ENCODE assay signal across 1 cellular context in the genomic region with DNA sequence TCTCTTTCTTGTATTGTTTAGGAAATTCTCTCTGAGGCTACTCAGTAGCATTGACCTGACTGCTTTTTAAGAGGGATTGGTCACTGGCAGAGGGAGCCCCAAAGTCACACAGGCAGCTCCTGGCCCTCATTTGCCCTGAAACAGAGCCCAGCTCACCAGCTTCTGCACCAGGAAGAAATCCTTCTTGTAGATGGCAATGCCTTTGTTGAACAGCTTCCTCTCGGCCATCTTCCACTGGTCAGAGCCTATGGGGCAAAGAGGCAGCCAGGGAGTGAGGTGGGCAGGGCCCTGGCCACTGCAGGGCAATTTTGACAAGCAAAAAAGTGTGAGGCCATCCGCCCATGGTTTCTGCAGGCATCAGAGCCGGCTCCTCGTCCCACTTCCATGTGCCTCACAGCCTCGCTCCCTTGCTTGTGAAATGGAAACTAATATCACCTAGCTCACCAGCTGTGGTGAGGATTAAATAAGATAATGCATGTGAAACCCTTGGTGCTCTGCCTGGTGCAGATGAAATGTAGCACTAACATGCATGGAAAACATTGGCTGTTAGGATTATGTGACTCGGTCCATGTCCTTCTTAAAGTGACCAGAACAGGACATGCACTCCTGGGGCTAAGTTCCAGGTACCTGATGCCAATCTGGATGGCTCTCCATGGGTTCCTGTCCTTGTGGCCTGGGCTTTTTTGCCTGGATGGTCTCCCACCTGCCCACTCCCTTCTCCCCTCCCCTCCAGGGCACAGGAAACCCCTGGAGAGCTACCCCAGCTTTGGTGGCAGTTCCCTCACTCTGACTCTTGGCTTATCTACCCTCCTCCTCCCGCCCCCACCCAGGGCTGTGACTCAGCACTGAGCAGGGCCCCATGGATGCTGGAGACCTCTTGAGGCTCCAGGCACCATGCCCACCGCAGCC.
A peak's percentile ranks its signal among the peaks of the same experiment; 100 is the strongest.
TF ChIP-seq lines count a peak whose summit lies in the region.

No MANE protein-coding gene starts in this region.

TF ChIP-seq in endothelial cell of umbilical vein, 7 proteins besides CTCF, POLR2A, EP300 and RAD21:
- TF ChIP-seq, protein P1, sequence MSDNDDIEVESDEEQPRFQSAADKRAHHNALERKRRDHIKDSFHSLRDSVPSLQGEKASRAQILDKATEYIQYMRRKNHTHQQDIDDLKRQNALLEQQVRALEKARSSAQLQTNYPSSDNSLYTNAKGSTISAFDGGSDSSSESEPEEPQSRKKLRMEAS (IDR thresholded peaks at IDR 0.05; ENCODE audit: insufficient read depth, insufficient read length): no peak
- TF ChIP-seq MYC (IDR thresholded peaks at IDR 0.05; ENCODE audit: low read depth, low read length): no peak
- peak; percentile 21 for TF ChIP-seq POLR2AphosphoS5 (IDR thresholded peaks at IDR 0.05; ENCODE audit: insufficient read depth, low read depth, low read length)
- no peak for TF ChIP-seq JUN (IDR thresholded peaks at IDR 0.05; ENCODE audit: borderline replicate concordance, insufficient read depth, insufficient read length, low read depth)
- TF ChIP-seq GATA2 (IDR thresholded peaks at IDR 0.05; ENCODE audit: insufficient read depth, insufficient read length, low read depth, low read length): no peak
- peak; percentile 37 for TF ChIP-seq FOS (IDR thresholded peaks at IDR 0.05; ENCODE audit: borderline replicate concordance, insufficient read depth, low read length)
- TF ChIP-seq EZH2 (IDR thresholded peaks at IDR 0.05; ENCODE audit: borderline replicate concordance, low read depth, low read length, severe bottlenecking): no peak
